8 cellular contexts compared by ENCODE assay signal in the genomic region with DNA sequence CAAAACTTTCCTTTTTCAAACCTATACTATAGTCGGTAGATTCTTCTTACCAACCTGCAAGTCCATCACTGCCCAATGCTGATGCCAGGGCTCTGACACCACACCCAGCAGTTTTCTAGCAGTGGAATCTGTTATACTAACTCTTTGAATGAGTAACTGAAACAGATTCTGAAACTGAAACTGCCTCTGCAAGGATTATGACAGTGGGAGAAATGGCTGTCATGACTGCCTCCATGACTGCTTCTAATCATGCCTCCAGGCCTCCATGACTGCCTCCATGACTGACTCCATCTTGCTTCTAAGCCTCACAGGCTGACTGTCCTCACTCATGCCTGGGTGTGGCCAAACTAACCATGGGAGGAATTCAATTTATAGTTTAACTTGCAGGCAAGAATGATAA. TPM values are rescaled to one million over a fixed set of nuclear protein-coding genes. Genes with fewer than 3 reads are reported as not detected.
DNase-seq lines count a peak whose midpoint lies in the region; ATAC-seq and TF ChIP-seq lines count a peak whose summit lies in the region.

No MANE protein-coding gene starts in this region.

- no peak overlapping the region for H3K4me3 ChIP-seq in prostate gland

- H3K9me3 ChIP-seq in prostate gland = no peaks in the 10 kb centered on the region

- H3K4me1 ChIP-seq in prostate gland (replicated peaks) = no peaks in the 10 kb centered on the region

- no peak overlapping the region for H3K27ac Mint-ChIP-seq in stimulated activated memory B cell treated with anti-CD40 and anti-IgM and Interleukin-4, amounts not matched to agents 10 μg/mL and 1 μg/mL and 100 μg/mL, for 72 hours

- no peaks in the 10 kb centered on the region for H3K27me3 ChIP-seq in prostate gland (replicated peaks; ENCODE audit: insufficient read depth)

- peak; percentile 4 for DNase-seq in activated T-cell treated with anti-CD3 and anti-CD28 coated beads for 24 hours (ENCODE audit: low read depth)
- no peak for DNase-seq in activated T-cell treated with anti-CD3 and anti-CD28 coated beads for 4 hours
- DNase-seq in activated T-cell treated with anti-CD3 and anti-CD28 coated beads, Interleukin-2, amount 50 U/mL, for 4 hours = no peak
- DNase-seq in NOMO-1 (lab: John Stamatoyannopoulos, UW; ENCODE audit: unreplicated experiment in 2 of 2) = no peak
- no peak for DNase-seq in RWPE1 (ENCODE audit: low spot score)
- DNase-seq in prostate gland (ENCODE audit: low spot score) = no peak

- no peak overlapping the region for H3K27ac ChIP-seq in RWPE1
- no peak overlapping the region for H3K27ac ChIP-seq in prostate gland

- POLR2A ChIA-PET in RWPE1 (lab: Yijun Ruan, JAX; ENCODE audit: low non-redundant PET) = no interaction called here

- no peaks in the 10 kb centered on the region for H3K27me3 Mint-ChIP-seq in activated T-cell treated with anti-CD3 and anti-CD28 coated beads, Interleukin-2, amount 50 U/mL, for 4 hours (ENCODE audit: low read depth)
- no peaks in the 10 kb centered on the region for H3K27me3 Mint-ChIP-seq in stimulated activated memory B cell treated with anti-CD40 and anti-IgM and Interleukin-4, amounts not matched to agents 10 μg/mL and 1 μg/mL and 100 μg/mL, for 72 hours

- H3K9me3 Mint-ChIP-seq in activated T-cell treated with anti-CD3 and anti-CD28 coated beads, Interleukin-2, amount 50 U/mL, for 4 hours = no peaks in the 10 kb centered on the region
- H3K9me3 Mint-ChIP-seq in stimulated activated memory B cell treated with anti-CD40 and anti-IgM and Interleukin-4, amounts not matched to agents 10 μg/mL and 1 μg/mL and 100 μg/mL, for 72 hours = peaks cover 2% of the 10 kb centered on the region

- no peaks in the 10 kb centered on the region for H3K36me3 ChIP-seq in prostate gland

- intact Hi-C loops in prostate gland (cut with DNase I) = no loop called here

- CTCF ChIA-PET in RWPE1 (lab: Yijun Ruan, JAX) = no interaction called here

- TF ChIP-seq POLR2A in prostate gland (IDR thresholded peaks at IDR 0.05) = no peak

- TF ChIP-seq CTCF in RWPE1 (conservative IDR thresholded peaks at IDR 0.05; ENCODE audit: low read depth) = no peak
- no peak for TF ChIP-seq CTCF in prostate gland (IDR thresholded peaks at IDR 0.05)

- no peak overlapping the region for H3K4me3 Mint-ChIP-seq in activated T-cell treated with anti-CD3 and anti-CD28 coated beads, Interleukin-2, amount 50 U/mL, for 4 hours
- H3K4me3 Mint-ChIP-seq in stimulated activated memory B cell treated with anti-CD40 and anti-IgM and Interleukin-4, amounts not matched to agents 10 μg/mL and 1 μg/mL and 100 μg/mL, for 72 hours = no peak overlapping the region

- no peaks in the 10 kb centered on the region for H3K36me3 Mint-ChIP-seq in activated T-cell treated with anti-CD3 and anti-CD28 coated beads, Interleukin-2, amount 50 U/mL, for 4 hours (ENCODE audit: insufficient read depth)
- no peaks in the 10 kb centered on the region for H3K36me3 Mint-ChIP-seq in stimulated activated memory B cell treated with anti-CD40 and anti-IgM and Interleukin-4, amounts not matched to agents 10 μg/mL and 1 μg/mL and 100 μg/mL, for 72 hours

- 96% methylated on average over 1 of the region's 1 CpG for WGBS in prostate gland

- peak; percentile 69 for ATAC-seq in HG02884 (IDR thresholded peaks at IDR 0.05; ENCODE audit: unreplicated experiment)
- ATAC-seq in activated T-cell treated with anti-CD3 and anti-CD28 coated beads, Interleukin-2, amount 50 U/mL, for 4 hours = peak; percentile 93 to 97
- peak; percentile 68 for ATAC-seq in stimulated activated memory B cell treated with anti-CD40 and anti-IgM and Interleukin-4, amounts not matched to agents 10 μg/mL and 1 μg/mL and 100 μg/mL, for 72 hours

- peaks cover 4% of the 10 kb centered on the region for H3K4me1 Mint-ChIP-seq in activated T-cell treated with anti-CD3 and anti-CD28 coated beads, Interleukin-2, amount 50 U/mL, for 4 hours (ENCODE audit: low read depth)
- H3K4me1 Mint-ChIP-seq in stimulated activated memory B cell treated with anti-CD40 and anti-IgM and Interleukin-4, amounts not matched to agents 10 μg/mL and 1 μg/mL and 100 μg/mL, for 72 hours = peaks cover 5% of the 10 kb centered on the region

RNA-seq across cellular contexts. Expression of gene OXA1L, which starts 29.4 kb away (rescaled TPM):
- 100 to 1,000 TPM; 133 to 139 (median 138) TPM for total RNA-seq in activated T-cell treated with anti-CD3 and anti-CD28 coated beads, Interleukin-2, amount 50 U/mL, for 4 hours
- 10 to 100 TPM; 65.2 to 81.9 TPM for total RNA-seq in prostate gland
